In the genomic region with DNA sequence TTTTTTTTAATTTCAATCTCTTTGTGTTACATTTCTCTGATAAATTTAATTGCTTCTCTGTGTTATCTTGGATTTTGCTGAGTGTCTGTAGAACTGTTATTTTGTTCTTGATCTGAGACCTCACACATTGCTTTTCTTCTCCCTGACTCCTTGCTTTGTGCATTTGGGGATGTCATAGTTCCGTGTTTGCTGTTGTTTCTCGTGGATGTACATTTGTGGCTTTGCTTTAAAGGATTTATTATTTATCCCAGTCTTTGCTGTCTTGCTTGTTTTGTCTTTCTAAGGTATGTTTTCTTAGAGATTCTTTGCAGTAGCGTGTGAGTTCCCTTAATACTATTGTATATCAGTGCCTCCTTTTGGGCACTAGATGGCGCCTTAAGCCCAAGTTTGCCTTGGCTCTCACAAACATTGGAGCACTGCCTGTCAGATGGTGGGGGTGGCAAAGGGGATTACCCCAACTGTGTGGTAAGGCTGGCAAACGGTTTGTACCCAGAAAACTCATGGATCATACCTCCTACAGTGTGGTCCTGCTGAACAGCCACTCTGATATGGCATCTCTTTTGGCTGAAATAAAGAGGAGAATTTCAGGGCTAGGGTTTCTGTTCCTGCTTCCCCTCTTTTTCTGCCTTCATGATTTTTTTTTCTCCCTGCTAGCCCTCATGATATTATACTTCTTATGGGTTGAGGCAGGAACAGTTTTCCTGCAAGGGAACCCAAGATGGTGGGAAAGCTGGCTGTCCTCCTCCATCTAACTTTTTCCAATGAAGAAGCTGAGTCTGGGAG, we compare ENCODE assay signal across 8 cellular contexts.
DNase-seq lines count a peak whose midpoint lies in the region; FAIRE-seq and TF ChIP-seq lines count a peak whose summit lies in the region.

No MANE protein-coding gene starts in this region.

- H3K27ac ChIP-seq in SJSA1 (peak overlapping the region; percentile 41), uterus (no peak overlapping the region)

- no peaks in the 10 kb centered on the region for H3K36me3 ChIP-seq in SJSA1
- no peaks in the 10 kb centered on the region for H3K36me3 ChIP-seq in uterus

- intact Hi-C loops in posterior cingulate gyrus (cut with DNase I) = loop anchor here (1.0 kb wide), 1 partner anchor 672 kb away; no protein-coding TSS in a partner anchor
- intact Hi-C loops in uterus (cut with DNase I; ENCODE audit: low total_unique reads) = loop anchor here (10.0 kb wide), 1 partner anchor 673 kb away; no protein-coding TSS in a partner anchor

- H3K9me3 ChIP-seq in SJSA1 (replicated peaks) = no peaks in the 10 kb centered on the region
- H3K9me3 ChIP-seq in uterus = no peaks in the 10 kb centered on the region

- no peaks in the 10 kb centered on the region for H3K27me3 ChIP-seq in SJSA1 (replicated peaks)
- no peaks in the 10 kb centered on the region for H3K27me3 ChIP-seq in uterus

- H3K4me3 ChIP-seq in SJSA1 = no peak overlapping the region
- no peak overlapping the region for H3K4me3 ChIP-seq in uterus

- no peak for TF ChIP-seq POLR2A in H54 (IDR thresholded peaks at IDR 0.05; ENCODE audit: low read depth, low read length)
- TF ChIP-seq POLR2A in uterus (IDR thresholded peaks at IDR 0.05) = no peak

- H3K4me1 ChIP-seq in SJSA1 (replicated peaks) (peaks cover 12% of the 10 kb centered on the region), uterus (no peaks in the 10 kb centered on the region)

- peak; percentile 87 for FAIRE-seq in H54 (lab: Jason Lieb, UNC)

- peak; percentile 71 to 87 (median 82) for TF ChIP-seq CTCF in uterus (IDR thresholded peaks at IDR 0.05)

- DNase-seq in GM03348 (ENCODE audit: low spot score) (peak; percentile 75), H54 (ENCODE audit: insufficient read length, low spot score) (peak; percentile 9), LHCN-M2 (ENCODE audit: low read depth) (peak; percentile 73), SJSA1 (ENCODE audit: low read depth in 1 of 2, low spot score in 2 of 2) (peak; percentile 81 to 84), glomerular visceral epithelial cell (ENCODE audit: extremely low spot score) (peak; percentile 81), posterior cingulate gyrus (peak in 8 of 10 donors; percentile 19 to 93 (median 64)), uterus (peak; percentile 57 to 64)
- DNase-seq in activated naive CD4-positive, alpha-beta T cell (lab: John Stamatoyannopoulos, UW) = peak in 3 of 4 experiments; percentile 10 to 37 (median 35)

Comparison
In these comparisons a context has a peak if more than half of its experiments do, and no peak if none do; other contexts are left out.
1. DNase-seq: peak in every context shown above with its lines; median percentile 82 in SJSA1; 81 in glomerular visceral epithelial cell; 75 in GM03348; 73 in LHCN-M2; 64 in posterior cingulate gyrus; 60 in uterus; 35 in activated naive CD4-positive, alpha-beta T cell; 9 in H54.